ENCODE assay signal across 21 cellular contexts in genomic region chr12:58368001-58368400, GRCh38.
A peak's percentile ranks its signal among the peaks of the same experiment; 100 is the strongest.
DNase-seq lines count a peak whose midpoint lies in the region; ATAC-seq, FAIRE-seq and TF ChIP-seq lines count a peak whose summit lies in the region.
"Had no signal": no experiment of that assay in that cellular context is flagged by ENCODE, and none has a peak within 500 bp of the region (broad histone marks: within the 10 kb centered on the region; RNA-seq: fewer than 3 reads in every experiment).

No MANE protein-coding gene starts in this region.

- peak overlapping the region; percentile 35; the same call in 1 of the 2 replicates for H2AFZ ChIP-seq in SK-N-SH (ENCODE audit: low read depth)

- peak overlapping the region; percentile 30 for H3K4me3 Mint-ChIP-seq in glutamatergic neuron (ENCODE audit: unreplicated experiment)
- H3K4me3 Mint-ChIP-seq in immature natural killer cell = no peak overlapping the region
- H3K4me3 Mint-ChIP-seq: CD4-positive, alpha-beta T cell had no signal

- peaks cover 12% of the 10 kb centered on the region for H3K4me1 Mint-ChIP-seq in glutamatergic neuron (ENCODE audit: low read depth, unreplicated experiment)
- H3K4me1 Mint-ChIP-seq in immature natural killer cell = no peaks in the 10 kb centered on the region

- no peak for ATAC-seq in SK-N-SH treated with all-trans-retinoic acid at 6 μM for 48 hours
- ATAC-seq in activated CD4-positive, CD25-positive, alpha-beta regulatory T cell treated with anti-CD3 and anti-CD28 coated beads, Interleukin-2, amount 50 U/mL, for 24 hours = no peak
- ATAC-seq: K562 had no signal

- H3K36me3 ChIP-seq in SK-N-SH (replicated peaks in 1 of 2; ENCODE audit: control insufficient read depth in 1 of 2, insufficient read depth in 2 of 2, low read length in 1 of 2) = no peaks in the 10 kb centered on the region
- H3K36me3 ChIP-seq: BE2C had no signal

- CTCF ChIA-PET in SK-N-SH (lab: Yijun Ruan, JAX) = interaction anchor here (1.0 kb wide), 1 partner anchor 783 kb away, joined by 3 read pairs; no protein-coding TSS in a partner anchor

- TF ChIP-seq CTCF in SK-N-SH (IDR thresholded peaks at IDR 0.05) (no peak), glutamatergic neuron (IDR thresholded peaks at IDR 0.05; ENCODE audit: partially characterized antibody, unreplicated experiment) (no peak)

- H3F3A ChIP-seq in SK-N-SH (replicated peaks; ENCODE audit: insufficient read depth) = peaks cover 13% of the 10 kb centered on the region

- H3K27ac Mint-ChIP-seq in glutamatergic neuron (ENCODE audit: unreplicated experiment) = peak overlapping the region; percentile 24
- no peak overlapping the region for H3K27ac Mint-ChIP-seq in immature natural killer cell
- H3K27ac Mint-ChIP-seq: CD4-positive, alpha-beta T cell had no signal

- H3K27ac ChIP-seq in SK-N-SH (ENCODE audit: low read depth in 2 of 2, low read length in 1 of 2) = no peak overlapping the region
- H3K27ac ChIP-seq: 22Rv1, HL-60 had no signal

- no peaks in the 10 kb centered on the region for H3K9me2 ChIP-seq in SK-N-SH

- no peak overlapping the region for H3K4me3 ChIP-seq in SK-N-SH (ENCODE audit: low read depth in 2 of 2, low read length in 1 of 2)
- H3K4me3 ChIP-seq: K562 had no signal

- DNase-seq in SK-N-SH = no peak
- peak; percentile 65 for DNase-seq in RCC 7860 (ENCODE audit: low spot score)
- no peak for DNase-seq in glutamatergic neuron
- peak; percentile 42 for DNase-seq in stromal cell of bone marrow (ENCODE audit: low read depth)
- no peak for DNase-seq in activated naive CD4-positive, alpha-beta T cell treated with Interleukin-2 at 50 U/mL for 16 hours
- no peak for DNase-seq in immature natural killer cell
- DNase-seq: BE2C; CD4-positive, alpha-beta T cell; HCEC 1CT; MV-4-11; NCI-H1417 treated with DMSO at 0.1 percent for 48 hours; NCI-H2029 treated with DMSO at 0.1 percent for 48 hours; NCI-H2171 treated with DMSO at 0.1 percent for 48 hours; NCI-H446 treated with DMSO at 0.1 percent for 48 hours; Right ventricle myocardium superior had no signal

- no peaks in the 10 kb centered on the region for H3K27me3 Mint-ChIP-seq in glutamatergic neuron (ENCODE audit: unreplicated experiment)
- peaks cover 0 to 2% (median 0%) of the 10 kb centered on the region in 3 donors for H3K27me3 Mint-ChIP-seq in immature natural killer cell (ENCODE audit: low read depth in 3 of 3)

- H3K36me3 Mint-ChIP-seq in glutamatergic neuron (ENCODE audit: unreplicated experiment) (no peaks in the 10 kb centered on the region), immature natural killer cell (no peaks in the 10 kb centered on the region)

- TF ChIP-seq RAD21 in SK-N-SH (IDR thresholded peaks at IDR 0.05; ENCODE audit: low read length) = no peak

- H3K9me3 Mint-ChIP-seq in glutamatergic neuron (ENCODE audit: unreplicated experiment) (peaks cover 3% of the 10 kb centered on the region), immature natural killer cell (no peaks in the 10 kb centered on the region)

- H3K4me2 ChIP-seq in SK-N-SH = no peak overlapping the region

- H3K27me3 ChIP-seq in SK-N-SH (ENCODE audit: insufficient read depth) = no peaks in the 10 kb centered on the region
- H3K27me3 ChIP-seq: BE2C had no signal

- no peaks in the 10 kb centered on the region for H3K79me2 ChIP-seq in SK-N-SH (ENCODE audit: insufficient read depth)

- no peak for TF ChIP-seq EP300 in SK-N-SH (IDR thresholded peaks at IDR 0.05; ENCODE audit: borderline replicate concordance in 1 of 2, low read depth in 1 of 2, low read length in 1 of 2)

- no peak overlapping the region for H3K9ac ChIP-seq in SK-N-SH

- no peaks in the 10 kb centered on the region for H3K9me3 ChIP-seq in SK-N-SH
- H3K9me3 ChIP-seq: BE2C had no signal

- peaks cover 0 to 22% of the 10 kb centered on the region in 2 experiments; a peak in 2 of 4 replicates for H3K4me1 ChIP-seq in SK-N-SH (ENCODE audit: control insufficient read depth in 1 of 2, insufficient read depth in 2 of 2, low read depth in 1 of 2, low read length in 1 of 2)
- H3K4me1 ChIP-seq: BE2C had no signal

- POLR2A ChIA-PET in SK-N-SH (lab: Yijun Ruan, JAX) = no interaction called here

- H4K20me1 ChIP-seq in SK-N-SH (ENCODE audit: insufficient read depth) = no peaks in the 10 kb centered on the region

- peak; percentile 88 for FAIRE-seq in RCC 7860 (lab: Jason Lieb, UNC)
- FAIRE-seq: GM18507, K562 had no signal

TF ChIP-seq in SK-N-SH, 30 proteins besides CTCF, POLR2A, EP300 and RAD21:
- TF ChIP-seq SMC3 (IDR thresholded peaks at IDR 0.05; ENCODE audit: low read depth, low read length) = no peak
- TF ChIP-seq USF1 (IDR thresholded peaks at IDR 0.05; ENCODE audit: borderline replicate concordance, low read depth) = no peak
- no peak for TF ChIP-seq TCF12 (IDR thresholded peaks at IDR 0.05)
- TF ChIP-seq MEF2A (IDR thresholded peaks at IDR 0.05; ENCODE audit: borderline replicate concordance, low read depth) = no peak
- TF ChIP-seq GABPA (IDR thresholded peaks at IDR 0.05; ENCODE audit: low read depth) = no peak
- TF ChIP-seq GATA2 (CRISPR knock-in tag; IDR thresholded peaks at IDR 0.05) = no peak
- TF ChIP-seq FOXJ3 (CRISPR knock-in tag; IDR thresholded peaks at IDR 0.05) = no peak
- TF ChIP-seq MAX (IDR thresholded peaks at IDR 0.05; ENCODE audit: low read depth) = no peak

TF ChIP-seq in SK-N-SH treated with all-trans-retinoic acid at 6 μM for 48 hours, 23 proteins besides CTCF, POLR2A, EP300 and RAD21:
- TF ChIP-seq CSRNP3 (CRISPR knock-in tag; IDR thresholded peaks at IDR 0.05) (no peak), ESRRG (CRISPR knock-in tag; IDR thresholded peaks at IDR 0.05) (no peak), POU6F1 (CRISPR knock-in tag; IDR thresholded peaks at IDR 0.05; ENCODE audit: borderline replicate concordance, low read depth) (no peak), RARB (CRISPR knock-in tag; IDR thresholded peaks at IDR 0.05) (no peak), GLIS3 (CRISPR knock-in tag; IDR thresholded peaks at IDR 0.05) (no peak), PPARA (CRISPR knock-in tag; IDR thresholded peaks at IDR 0.05; ENCODE audit: borderline replicate concordance) (no peak), ZC3H10 (CRISPR knock-in tag; IDR thresholded peaks at IDR 0.05) (no peak), OSR1 (CRISPR knock-in tag; IDR thresholded peaks at IDR 0.05) (no peak), ZNF565 (CRISPR knock-in tag; conservative IDR thresholded peaks at IDR 0.05; ENCODE audit: low read depth) (no peak), ZFP30 (CRISPR knock-in tag; IDR thresholded peaks at IDR 0.05) (no peak), ZNF8 (CRISPR knock-in tag; IDR thresholded peaks at IDR 0.05) (no peak), TCF4 (CRISPR knock-in tag; IDR thresholded peaks at IDR 0.05; ENCODE audit: borderline replicate concordance) (no peak), CREB5 (CRISPR knock-in tag; IDR thresholded peaks at IDR 0.05; ENCODE audit: low read depth) (no peak)

Comparison
In these comparisons a context has a peak if more than half of its experiments do, and no peak if none do; other contexts are left out.
1. DNase-seq: peak in RCC 7860 (single experiment) and stromal cell of bone marrow (single experiment); none in SK-N-SH (single experiment), glutamatergic neuron (single experiment), activated naive CD4-positive, alpha-beta T cell treated with Interleukin-2 at 50 U/mL for 16 hours (single experiment) and immature natural killer cell (0 of 3).